In genomic region chr2:47767880-47768609, GRCh38 we compare ENCODE assay signal across 8 cellular contexts. TPM values are rescaled to one million over a fixed set of nuclear protein-coding genes. Genes with fewer than 3 reads are reported as not detected.
A peak's percentile ranks its signal among the peaks of the same experiment; 100 is the strongest.
DNase-seq lines count a peak whose midpoint lies in the region; ATAC-seq and TF ChIP-seq lines count a peak whose summit lies in the region.

No MANE protein-coding gene starts in this region.

- no peaks in the 10 kb centered on the region for H3K36me3 Mint-ChIP-seq in activated naive CD8-positive, alpha-beta T cell treated with anti-CD3 and anti-CD28 coated beads, Interleukin-2, amount 50 U/mL, for 24 hours (ENCODE audit: low read depth)

- no peaks in the 10 kb centered on the region for H3K27me3 ChIP-seq in A673 (replicated peaks; ENCODE audit: insufficient read depth, low read depth, low read length, poor library complexity)
- no peaks in the 10 kb centered on the region for H3K27me3 ChIP-seq in right cardiac atrium (ENCODE audit: control insufficient read depth, insufficient read depth)

- in situ Hi-C loops in GM13976 (cut with MboI; ENCODE audit: low sequenced_read_pairs, unreplicated experiment): loop anchor here (10.0 kb wide), 2 partner anchors 253 to 433 kb away; no protein-coding TSS in a partner anchor

- no TSS peak for BruUV-seq in A673 (replicated peaks; lab: Mats Ljungman, UMichigan)

- POLR2A ChIA-PET in A673 (lab: Charles Lee; ENCODE audit: low non-redundant PET): no interaction called here

- intact Hi-C loops in A673 (cut with micrococcal nuclease; ENCODE audit: unreplicated experiment) (loop anchor here (1.0 to 2.0 kb wide), 2 partner anchors 331 to 433 kb away; no protein-coding TSS in a partner anchor), right cardiac atrium (cut with DNase I) (loop anchor here (2.0 to 5.0 kb wide), 4 partner anchors 329 to 426 kb away; no protein-coding TSS in a partner anchor)

- no peaks in the 10 kb centered on the region for H3K9me3 Mint-ChIP-seq in activated naive CD8-positive, alpha-beta T cell treated with anti-CD3 and anti-CD28 coated beads, Interleukin-2, amount 50 U/mL, for 24 hours

- TF ChIP-seq CTCF in A673 (conservative IDR thresholded peaks at IDR 0.05; ENCODE audit: low read depth, low read length): peak; percentile 99
- TF ChIP-seq CTCF in GM13976 (IDR thresholded peaks at IDR 0.05; ENCODE audit: borderline replicate concordance, control extremely low read depth, extremely low read depth, insufficient read depth, missing control alignments): peak; percentile 99

- H3K9me3 ChIP-seq in A673 (ENCODE audit: low read depth, low read length, poor library complexity, severe bottlenecking): no peaks in the 10 kb centered on the region
- H3K9me3 ChIP-seq in right cardiac atrium (ENCODE audit: control insufficient read depth, low read length): no peaks in the 10 kb centered on the region

- H3K36me3 ChIP-seq in A673 (ENCODE audit: insufficient read depth, low read length, poor library complexity, severe bottlenecking): no peaks in the 10 kb centered on the region

- peak; percentile 69 for ATAC-seq in activated naive CD8-positive, alpha-beta T cell treated with anti-CD3 and anti-CD28 coated beads, Interleukin-2, amount 50 U/mL, for 24 hours
- peak; percentile 84 to 87 for ATAC-seq in right cardiac atrium

- WGBS in right cardiac atrium: 28% methylated on average over 28 of the region's 28 CpGs

- H3K4me3 ChIP-seq in A673 (ENCODE audit: low read depth, low read length, poor library complexity, severe bottlenecking) (no peak overlapping the region), right cardiac atrium (ENCODE audit: low read length) (no peak overlapping the region), skeletal muscle cell (ENCODE audit: low read depth, low read length) (peak overlapping the region; percentile 27)

- H3K27me3 Mint-ChIP-seq in activated naive CD8-positive, alpha-beta T cell treated with anti-CD3 and anti-CD28 coated beads, Interleukin-2, amount 50 U/mL, for 24 hours: no peaks in the 10 kb centered on the region

- no peak overlapping the region for H3K27ac ChIP-seq in A673 (ENCODE audit: low read depth, low read length, poor library complexity, severe bottlenecking)
- H3K27ac ChIP-seq in right cardiac atrium (ENCODE audit: low read length): no peak overlapping the region

- CTCF ChIA-PET in A673 (lab: Charles Lee): interaction anchor here (0.5 to 1.7 kb wide), 9 partner anchors 15 to 433 kb away, joined by 3 to 19 read pairs (median 3); partner anchors contain the start of gene MSH6

- no peak overlapping the region for H3K27ac Mint-ChIP-seq in activated naive CD8-positive, alpha-beta T cell treated with anti-CD3 and anti-CD28 coated beads, Interleukin-2, amount 50 U/mL, for 24 hours

- no peaks in the 10 kb centered on the region for H3K4me1 ChIP-seq in A673 (ENCODE audit: insufficient read depth, low read length, poor library complexity, severe bottlenecking)
- no peaks in the 10 kb centered on the region for H3K4me1 ChIP-seq in right cardiac atrium (ENCODE audit: control insufficient read depth, insufficient read depth, low read length)

- no peak overlapping the region for H3K4me3 Mint-ChIP-seq in activated naive CD8-positive, alpha-beta T cell treated with anti-CD3 and anti-CD28 coated beads, Interleukin-2, amount 50 U/mL, for 24 hours

- H3K4me1 Mint-ChIP-seq in activated naive CD8-positive, alpha-beta T cell treated with anti-CD3 and anti-CD28 coated beads, Interleukin-2, amount 50 U/mL, for 24 hours: peaks cover 2% of the 10 kb centered on the region

- peak; percentile 57 for DNase-seq in A673 (ENCODE audit: low spot score)
- peak; percentile 79 for DNase-seq in GM13976 (ENCODE audit: low spot score)
- peak; percentile 51 for DNase-seq in HuH-7.5 (ENCODE audit: low spot score)
- peak; percentile 47 for DNase-seq in T follicular helper cell (ENCODE audit: low read depth)
- peak; percentile 80 for DNase-seq in activated naive CD8-positive, alpha-beta T cell treated with anti-CD3 and anti-CD28 coated beads, Interleukin-2, amount 50 U/mL, for 24 hours
- DNase-seq in right cardiac atrium: peak; percentile 58 to 88 (median 84)
- no peak for DNase-seq in skeletal muscle cell (ENCODE audit: low read depth)
- no peak for DNase-seq in MV-4-11 (lab: John Stamatoyannopoulos, UW)

RNA-seq across cellular contexts. Expression of gene MSH6, which starts 14.9 kb away (rescaled TPM):
- total RNA-seq in A673 (2021): 182 and 189 TPM in 2 replicates
- total RNA-seq in right cardiac atrium: 10 to 100 TPM; 22.1 to 26.1 (median 25.2) TPM
- 6.5 TPM for polyA plus RNA-seq in right cardiac atrium

Comparison
In these comparisons a context has a peak if more than half of its experiments do, and no peak if none do; other contexts are left out.
1. DNase-seq: peak in A673 (single experiment), GM13976 (single experiment), HuH-7.5 (single experiment), T follicular helper cell (single experiment), activated naive CD8-positive, alpha-beta T cell treated with anti-CD3 and anti-CD28 coated beads, Interleukin-2, amount 50 U/mL, for 24 hours (single experiment) and right cardiac atrium (3 of 3); none in skeletal muscle cell (single experiment) and MV-4-11 (single experiment).